8 cellular contexts compared by ENCODE assay signal in the genomic region with DNA sequence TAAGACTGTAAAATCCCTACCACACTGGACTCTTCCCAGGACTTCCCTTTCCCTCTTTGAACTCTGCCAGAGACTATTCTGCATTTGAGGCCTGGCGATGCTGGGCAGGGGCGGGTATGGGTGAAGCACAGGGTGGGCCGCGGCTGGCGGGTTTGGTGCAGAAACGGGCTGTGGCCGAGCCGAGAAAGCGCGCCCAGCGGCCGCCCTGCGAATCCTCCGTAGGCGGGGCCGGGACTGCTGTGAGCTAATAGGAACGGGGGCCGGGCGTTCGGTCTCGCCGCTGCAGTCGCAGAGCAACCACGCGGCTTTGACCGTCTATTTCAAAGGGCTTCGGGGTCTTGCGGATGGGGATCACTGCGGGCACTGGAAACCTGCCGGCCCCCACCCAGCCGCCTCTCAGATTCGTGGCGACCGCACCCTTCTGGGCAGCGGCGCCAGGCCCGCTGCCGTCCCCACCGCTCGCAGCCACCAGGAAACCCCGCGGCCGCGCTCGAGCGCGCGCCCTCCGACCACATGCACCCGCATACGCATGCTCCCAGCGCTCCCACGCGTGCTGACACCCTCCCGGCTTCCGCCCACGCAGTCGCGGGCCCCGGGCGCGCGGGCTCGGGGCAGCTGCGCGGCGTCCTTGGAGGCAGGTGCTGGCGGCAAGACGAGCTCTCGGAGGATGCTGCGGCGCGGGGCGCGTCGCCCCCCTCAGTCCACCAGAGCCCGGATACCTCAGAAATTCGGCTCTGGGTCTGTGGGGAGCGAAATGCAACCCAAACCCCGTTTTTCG. TPM values are rescaled to one million over a fixed set of nuclear protein-coding genes. Genes with fewer than 3 reads are reported as not detected.
DNase-seq lines count a peak whose midpoint lies in the region; ATAC-seq and TF ChIP-seq lines count a peak whose summit lies in the region.

No MANE protein-coding gene starts in this region.

- H3K27me3 ChIP-seq in RWPE2 (ENCODE audit: insufficient read depth, poor library complexity, severe bottlenecking) (no peaks in the 10 kb centered on the region), neural cell (ENCODE audit: insufficient read depth, low read depth, low read length) (no peaks in the 10 kb centered on the region)

- DNase-seq in EH (ENCODE audit: low read depth) (peak; percentile 83), KG1 (lab: John Stamatoyannopoulos, UW) (peak; percentile 78), RWPE2 (ENCODE audit: low spot score) (peak; percentile 92), activated gamma-delta T cell (lab: John Stamatoyannopoulos, UW) (peak; percentile 74), fibroblast of villous mesenchyme (ENCODE audit: low read depth) (peak; percentile 78)
- DNase-seq in stimulated activated naive CD8-positive, alpha-beta T cell treated with anti-CD3 and anti-CD28 coated beads, Interleukin-15, amount 100 ng/mL, for 72 hours = peak; percentile 85

- H3K27ac Mint-ChIP-seq in stimulated activated naive CD8-positive, alpha-beta T cell treated with anti-CD3 and anti-CD28 coated beads, Interleukin-15, amount 100 ng/mL, for 72 hours = peak overlapping the region; percentile 93 to 98

- H3K9me3 Mint-ChIP-seq in stimulated activated naive CD8-positive, alpha-beta T cell treated with anti-CD3 and anti-CD28 coated beads, Interleukin-15, amount 100 ng/mL, for 72 hours = peaks cover 0 to 6% of the 10 kb centered on the region in 2 donors

- ATAC-seq in GM21723 (IDR thresholded peaks at IDR 0.05; ENCODE audit: unreplicated experiment) (peak; percentile 61), RWPE2 (ENCODE audit: low read depth) (peak; percentile 62)
- peak; percentile 65 for ATAC-seq in stimulated activated naive CD8-positive, alpha-beta T cell treated with anti-CD3 and anti-CD28 coated beads, Interleukin-15, amount 100 ng/mL, for 72 hours

- H3K27me3 Mint-ChIP-seq in stimulated activated naive CD8-positive, alpha-beta T cell treated with anti-CD3 and anti-CD28 coated beads, Interleukin-15, amount 100 ng/mL, for 72 hours = no peaks in the 10 kb centered on the region

- H3K36me3 ChIP-seq in RWPE2 (ENCODE audit: low read depth) (no peaks in the 10 kb centered on the region; the same call in 1 of the 2 replicates), neural cell (ENCODE audit: insufficient read depth, low read length) (peaks cover 6% of the 10 kb centered on the region)

- peak; percentile 35 for TF ChIP-seq CTCF in RWPE2 (IDR thresholded peaks at IDR 0.05; ENCODE audit: poor library complexity, severe bottlenecking)
- TF ChIP-seq CTCF in fibroblast of villous mesenchyme (IDR thresholded peaks at IDR 0.05; ENCODE audit: insufficient read depth, low read depth, low read length) = peak; percentile 28
- TF ChIP-seq CTCF in neural cell (IDR thresholded peaks at IDR 0.05; ENCODE audit: poor library complexity, severe bottlenecking) = peak; percentile 62

- H3K79me2 ChIP-seq in neural cell (replicated peaks; ENCODE audit: insufficient read depth, low read length) = no peaks in the 10 kb centered on the region

- H3K9ac ChIP-seq in neural cell (ENCODE audit: low read length) = peak overlapping the region; percentile 89

- peaks cover 28% of the 10 kb centered on the region for H3K4me1 Mint-ChIP-seq in stimulated activated naive CD8-positive, alpha-beta T cell treated with anti-CD3 and anti-CD28 coated beads, Interleukin-15, amount 100 ng/mL, for 72 hours

- TF ChIP-seq EP300 in neural cell (conservative IDR thresholded peaks at IDR 0.05; ENCODE audit: poor library complexity, severe bottlenecking) = peak; percentile 50

- peak overlapping the region; percentile 69 for H2AFZ ChIP-seq in neural cell (ENCODE audit: low read depth, low read length)

- peak overlapping the region; percentile 94 for H3K4me2 ChIP-seq in neural cell (ENCODE audit: low read length)

- peaks cover 15% of the 10 kb centered on the region for H3K4me1 ChIP-seq in RWPE2 (ENCODE audit: insufficient read depth, poor library complexity, severe bottlenecking)

- peak overlapping the region; percentile 94 for H3K27ac ChIP-seq in RWPE2 (ENCODE audit: poor library complexity, severe bottlenecking)
- peak overlapping the region; percentile 91 for H3K27ac ChIP-seq in neural cell (ENCODE audit: low read length)

- peak overlapping the region; percentile 96 to 100 for H3K4me3 Mint-ChIP-seq in stimulated activated naive CD8-positive, alpha-beta T cell treated with anti-CD3 and anti-CD28 coated beads, Interleukin-15, amount 100 ng/mL, for 72 hours

- H3F3A ChIP-seq in neural cell (ENCODE audit: insufficient read depth, low read length, poor library complexity, severe bottlenecking) = peaks cover 18% of the 10 kb centered on the region

- no peaks in the 10 kb centered on the region for H3K9me2 ChIP-seq in neural cell (ENCODE audit: insufficient read depth, low read length)

- TF ChIP-seq RAD21 in neural cell (conservative IDR thresholded peaks at IDR 0.05) = no peak

- H3K9me3 ChIP-seq in RWPE2 (ENCODE audit: severe bottlenecking) (no peaks in the 10 kb centered on the region), neural cell (ENCODE audit: low read length) (no peaks in the 10 kb centered on the region)

- peak overlapping the region; percentile 72 for H3K4me3 ChIP-seq in RWPE2 (ENCODE audit: severe bottlenecking)
- H3K4me3 ChIP-seq in fibroblast of villous mesenchyme (ENCODE audit: low read depth, low read length) = peak overlapping the region; percentile 80
- peak overlapping the region; percentile 93 for H3K4me3 ChIP-seq in neural cell (ENCODE audit: low read length)

- no peaks in the 10 kb centered on the region for H4K20me1 ChIP-seq in neural cell (ENCODE audit: insufficient read depth)

TF ChIP-seq in neural cell, 6 proteins besides CTCF, POLR2A, EP300 and RAD21:
- TF ChIP-seq EZH2 (IDR thresholded peaks at IDR 0.05; ENCODE audit: borderline replicate concordance, insufficient read depth, low read length, poor library complexity, severe bottlenecking) (no peak), POLR2AphosphoS5 (IDR thresholded peaks at IDR 0.05) (peak; percentile 78), SMC3 (conservative IDR thresholded peaks at IDR 0.05; ENCODE audit: poor library complexity) (peak; percentile 28), TAF1 (IDR thresholded peaks at IDR 0.05; ENCODE audit: low read depth) (peak; percentile 95), MXI1 (conservative IDR thresholded peaks at IDR 0.05; ENCODE audit: poor library complexity, severe bottlenecking) (peak; percentile 92)
- TF ChIP-seq, protein P1, sequence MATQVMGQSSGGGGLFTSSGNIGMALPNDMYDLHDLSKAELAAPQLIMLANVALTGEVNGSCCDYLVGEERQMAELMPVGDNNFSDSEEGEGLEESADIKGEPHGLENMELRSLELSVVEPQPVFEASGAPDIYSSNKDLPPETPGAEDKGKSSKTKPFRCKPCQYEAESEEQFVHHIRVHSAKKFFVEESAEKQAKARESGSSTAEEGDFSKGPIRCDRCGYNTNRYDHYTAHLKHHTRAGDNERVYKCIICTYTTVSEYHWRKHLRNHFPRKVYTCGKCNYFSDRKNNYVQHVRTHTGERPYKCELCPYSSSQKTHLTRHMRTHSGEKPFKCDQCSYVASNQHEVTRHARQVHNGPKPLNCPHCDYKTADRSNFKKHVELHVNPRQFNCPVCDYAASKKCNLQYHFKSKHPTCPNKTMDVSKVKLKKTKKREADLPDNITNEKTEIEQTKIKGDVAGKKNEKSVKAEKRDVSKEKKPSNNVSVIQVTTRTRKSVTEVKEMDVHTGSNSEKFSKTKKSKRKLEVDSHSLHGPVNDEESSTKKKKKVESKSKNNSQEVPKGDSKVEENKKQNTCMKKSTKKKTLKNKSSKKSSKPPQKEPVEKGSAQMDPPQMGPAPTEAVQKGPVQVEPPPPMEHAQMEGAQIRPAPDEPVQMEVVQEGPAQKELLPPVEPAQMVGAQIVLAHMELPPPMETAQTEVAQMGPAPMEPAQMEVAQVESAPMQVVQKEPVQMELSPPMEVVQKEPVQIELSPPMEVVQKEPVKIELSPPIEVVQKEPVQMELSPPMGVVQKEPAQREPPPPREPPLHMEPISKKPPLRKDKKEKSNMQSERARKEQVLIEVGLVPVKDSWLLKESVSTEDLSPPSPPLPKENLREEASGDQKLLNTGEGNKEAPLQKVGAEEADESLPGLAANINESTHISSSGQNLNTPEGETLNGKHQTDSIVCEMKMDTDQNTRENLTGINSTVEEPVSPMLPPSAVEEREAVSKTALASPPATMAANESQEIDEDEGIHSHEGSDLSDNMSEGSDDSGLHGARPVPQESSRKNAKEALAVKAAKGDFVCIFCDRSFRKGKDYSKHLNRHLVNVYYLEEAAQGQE (IDR thresholded peaks at IDR 0.05; ENCODE audit: borderline replicate concordance) = peak; percentile 70

RNA-seq across cellular contexts. Expression of a gene that starts 32.7 kb away (rescaled TPM):
- total RNA-seq in fibroblast of villous mesenchyme = 25.1 and 31.5 TPM in 2 replicates
- polyA plus RNA-seq in neural cell = 25.8 and 43.8 TPM in 2 replicates
- polyA minus RNA-seq in neural cell = 49.4 and 57.5 TPM in 2 replicates

Comparison
In these comparisons a context has a peak if more than half of its experiments do, and no peak if none do; other contexts are left out.
1. Peak in every context shown above with its lines: DNase-seq, ATAC-seq, H3K4me3 ChIP-seq and H3K27ac ChIP-seq.